ENCODE assay signal across 8 cellular contexts in genomic region chr9:75089369-75089766, GRCh38. TPM values are rescaled to one million over a fixed set of nuclear protein-coding genes. Genes with fewer than 3 reads are reported as not detected.
DNase-seq lines count a peak whose midpoint lies in the region; ATAC-seq, FAIRE-seq and TF ChIP-seq lines count a peak whose summit lies in the region.

No MANE protein-coding gene starts in this region.

- H3K27ac Mint-ChIP-seq in neural progenitor cell: no peak overlapping the region

- no peaks in the 10 kb centered on the region for H3K36me3 Mint-ChIP-seq in neural progenitor cell

- FAIRE-seq in H1 (lab: Jason Lieb, UNC): no peak

- no peak for DNase-seq in NT2/D1 (ENCODE audit: low read depth, low spot score)
- DNase-seq in H1 (ENCODE audit: low read depth in 1 of 2, low spot score in 2 of 2): no peak
- no peak for DNase-seq in neural progenitor cell (ENCODE audit: low spot score)
- no peak for DNase-seq in hepatic stellate cell (ENCODE audit: low spot score)
- no peak for DNase-seq in CD1c-positive myeloid dendritic cell (ENCODE audit: extremely low spot score)
- no peak for DNase-seq in GOT3 (lab: John Stamatoyannopoulos, UW)

- H3K27ac ChIP-seq in C4-2B (peak overlapping the region; percentile 82), H1 (ENCODE audit: low read depth, low read length) (no peak overlapping the region), neural progenitor cell (no peak overlapping the region)

- TF ChIP-seq RAD21 in H1 (IDR thresholded peaks at IDR 0.05 in 1 of 2, conservative IDR thresholded peaks at IDR 0.05 in 1 of 2; ENCODE audit: low read depth in 2 of 2, low read length in 2 of 2): no peak

- H2BK20ac ChIP-seq in H1 (ENCODE audit: low read length): no peak overlapping the region

- no peak overlapping the region for H2BK12ac ChIP-seq in H1 (ENCODE audit: low read depth, low read length)

- H3K9me3 ChIP-seq in NT2/D1 (ENCODE audit: insufficient read depth, low read length) (no peaks in the 10 kb centered on the region), H1 (ENCODE audit: insufficient read depth in 2 of 2, low read depth in 1 of 2, low read length in 1 of 2) (no peaks in the 10 kb centered on the region), neural progenitor cell (ENCODE audit: low read depth) (no peaks in the 10 kb centered on the region)

- H4K8ac ChIP-seq in H1 (ENCODE audit: extremely low read depth, insufficient read depth, low read length): no peak overlapping the region

- H2AFZ ChIP-seq in H1 (ENCODE audit: low read length) (0 out of 2 replicates have a peak overlapping the region, but pooled peaks have one; percentile 1), neural progenitor cell (replicated peaks) (no peak overlapping the region)

- no peak overlapping the region for H3K18ac ChIP-seq in H1 (ENCODE audit: extremely low read depth, low read length)

- TF ChIP-seq CTCF in C4-2B (conservative IDR thresholded peaks at IDR 0.05): peak; percentile 4; the same call in 1 of the 2 replicates
- TF ChIP-seq CTCF in H1 (IDR thresholded peaks at IDR 0.05; ENCODE audit: control extremely low read depth in 1 of 3, insufficient read depth in 1 of 3, low read depth in 1 of 3, low read length in 3 of 3): no peak
- no peak for TF ChIP-seq CTCF in neural progenitor cell (IDR thresholded peaks at IDR 0.05)

- peaks cover 6% of the 10 kb centered on the region for H3K27me3 Mint-ChIP-seq in neural progenitor cell (ENCODE audit: insufficient read depth, low read depth)

- H3K36me3 ChIP-seq in NT2/D1 (ENCODE audit: insufficient read depth, insufficient read length, low read length): no peaks in the 10 kb centered on the region
- H3K36me3 ChIP-seq in H1 (ENCODE audit: control insufficient read depth in 2 of 4, insufficient read depth in 4 of 4, low read length in 3 of 4): no peaks in the 10 kb centered on the region
- no peaks in the 10 kb centered on the region for H3K36me3 ChIP-seq in neural progenitor cell

- H3K23ac ChIP-seq in H1 (ENCODE audit: insufficient read length): no peak overlapping the region

- H4K91ac ChIP-seq in H1 (replicated peaks; ENCODE audit: insufficient read length, low read length): no peak overlapping the region

- POLR2A ChIA-PET in H1 (lab: Charles Lee; ENCODE audit: partially characterized antibody): interaction anchor here (1.2 to 2.5 kb wide), 3 partner anchors 12 to 62 kb away, joined by 3 to 12 read pairs (median 5); partner anchors contain the start of gene CARNMT1

- no peaks in the 10 kb centered on the region for H3K9me3 Mint-ChIP-seq in neural progenitor cell

- no peak for TF ChIP-seq POLR2A in H1 (IDR thresholded peaks at IDR 0.05; ENCODE audit: control extremely low read depth in 1 of 2, low read depth in 2 of 2, low read length in 2 of 2)

- H2BK120ac ChIP-seq in H1 (replicated peaks; ENCODE audit: low read depth, low read length): no peak overlapping the region

- no peak for TF ChIP-seq EP300 in H1 (IDR thresholded peaks at IDR 0.05; ENCODE audit: borderline replicate concordance in 1 of 2, low read depth in 2 of 2, low read length in 2 of 2)

- no peak overlapping the region for H3K56ac ChIP-seq in H1 (replicated peaks; ENCODE audit: insufficient read length, low read depth, low read length)

- CTCF ChIA-PET in H1 (lab: Charles Lee; ENCODE audit: partially characterized antibody): interaction anchor here (0.6 to 1.3 kb wide), 4 partner anchors 9 to 315 kb away, joined by 3 read pairs; no protein-coding TSS in a partner anchor

- H3K14ac ChIP-seq in H1 (ENCODE audit: insufficient read length): no peak overlapping the region

- no peak overlapping the region for H3K4ac ChIP-seq in H1 (replicated peaks; ENCODE audit: insufficient read length, low read depth, low read length)

- ATAC-seq in HG03565 (IDR thresholded peaks at IDR 0.05; ENCODE audit: unreplicated experiment): no peak

- H3K79me2 ChIP-seq in H1 (ENCODE audit: control insufficient read depth in 1 of 2, insufficient read depth in 2 of 2, low read length in 2 of 2) (peaks cover 0 to 13% of the 10 kb centered on the region in 2 experiments; a peak in 2 of 4 replicates), neural progenitor cell (ENCODE audit: low read depth) (no peaks in the 10 kb centered on the region)

- H3K4me1 Mint-ChIP-seq in neural progenitor cell: peaks cover 16% of the 10 kb centered on the region

- peak overlapping the region; percentile 92 for H3K4me3 Mint-ChIP-seq in neural progenitor cell

- H2AK5ac ChIP-seq in H1 (ENCODE audit: low read depth, low read length): no peak overlapping the region

- H2BK15ac ChIP-seq in H1 (ENCODE audit: low read length): no peak overlapping the region

- peaks cover 14% of the 10 kb centered on the region for H3F3A ChIP-seq in neural progenitor cell (ENCODE audit: low read depth)

- H3K4me3 ChIP-seq in NT2/D1 (ENCODE audit: insufficient read length, low read depth) (peak overlapping the region; percentile 60), H1 (ENCODE audit: extremely low read depth in 1 of 4, insufficient read depth in 2 of 4, low read depth in 3 of 4, low read length in 4 of 4) (peak overlapping the region; percentile 75 to 85 (median 80)), neural progenitor cell (peak overlapping the region; percentile 74)

- peaks cover 2% of the 10 kb centered on the region for H3K4me1 ChIP-seq in NT2/D1 (ENCODE audit: insufficient read depth, insufficient read length)
- H3K4me1 ChIP-seq in H1 (replicated peaks in 1 of 4; ENCODE audit: control insufficient read depth in 3 of 4, insufficient read depth in 4 of 4, low read length in 3 of 4): peaks cover 0 to 2% (median 1%) of the 10 kb centered on the region in 4 experiments; a peak in 3 of 7 replicates
- no peaks in the 10 kb centered on the region for H3K4me1 ChIP-seq in neural progenitor cell

- H3K9ac ChIP-seq in NT2/D1 (ENCODE audit: insufficient read length, low read depth): peak overlapping the region; percentile 76
- peak overlapping the region in 2 of 4 experiments; percentile 13 to 44; a peak in 2 of 7 replicates for H3K9ac ChIP-seq in H1 (replicated peaks in 1 of 4; ENCODE audit: extremely low read depth in 1 of 4, low read depth in 3 of 4, low read length in 3 of 4)
- no peak overlapping the region for H3K9ac ChIP-seq in neural progenitor cell

- H4K5ac ChIP-seq in H1 (ENCODE audit: insufficient read length, low read depth, low read length): no peak overlapping the region

- peaks cover 4% of the 10 kb centered on the region for H3K27me3 ChIP-seq in NT2/D1 (ENCODE audit: insufficient read depth, insufficient read length)
- no peaks in the 10 kb centered on the region for H3K27me3 ChIP-seq in H1 (replicated peaks in 1 of 4; ENCODE audit: control insufficient read depth in 3 of 4, extremely low read depth in 1 of 4, insufficient read depth in 3 of 4, low read length in 3 of 4)
- H3K27me3 ChIP-seq in neural progenitor cell: peaks cover 16% of the 10 kb centered on the region

- H4K20me1 ChIP-seq in H1 (replicated peaks in 1 of 2; ENCODE audit: control insufficient read depth in 1 of 2, insufficient read depth in 2 of 2, low read length in 2 of 2) (peaks cover 0 to 1% of the 10 kb centered on the region in 2 experiments), neural progenitor cell (ENCODE audit: low read depth) (no peaks in the 10 kb centered on the region)

- no peaks in the 10 kb centered on the region; the same call in 1 of the 2 replicates for H3K79me1 ChIP-seq in H1 (ENCODE audit: low read depth, low read length)

- H3K4me2 ChIP-seq in H1 (ENCODE audit: insufficient read depth in 1 of 2, low read depth in 2 of 2, low read length in 2 of 2) (peak overlapping the region; percentile 85 to 95), neural progenitor cell (peak overlapping the region; percentile 94)

- WGBS in H1 (ENCODE audit: extremely low coverage in 1 of 2, insufficient coverage in 1 of 2, insufficient read length in 1 of 2, insufficient replicate concordance in 2 of 2, low coverage in 1 of 2, low lambda C conversion rate in 2 of 2, missing lambda C conversion rate in 1 of 2), 2 experiments: 39% methylated on average over 11 of the region's 11 CpGs; no CpG with 5 or more reads in 1 of the 2 experiments

- H2BK5ac ChIP-seq in H1 (ENCODE audit: low read depth, low read length): no peak overlapping the region

- peaks cover 2% of the 10 kb centered on the region; the same call in 1 of the 2 replicates for H3K23me2 ChIP-seq in H1 (ENCODE audit: low read depth, low read length)

TF ChIP-seq in H1, 55 proteins besides CTCF, POLR2A, EP300 and RAD21 (continues in another document):
- no peak for TF ChIP-seq TCF12 (IDR thresholded peaks at IDR 0.05; ENCODE audit: low read depth, low read length)
- TF ChIP-seq SP4 (IDR thresholded peaks at IDR 0.05; ENCODE audit: low read length): no peak
- no peak for TF ChIP-seq TAF1 (IDR thresholded peaks at IDR 0.05; ENCODE audit: low read depth, low read length)
- TF ChIP-seq CHD1 (IDR thresholded peaks at IDR 0.05; ENCODE audit: low read depth, low read length): no peak
- TF ChIP-seq, protein P1, sequence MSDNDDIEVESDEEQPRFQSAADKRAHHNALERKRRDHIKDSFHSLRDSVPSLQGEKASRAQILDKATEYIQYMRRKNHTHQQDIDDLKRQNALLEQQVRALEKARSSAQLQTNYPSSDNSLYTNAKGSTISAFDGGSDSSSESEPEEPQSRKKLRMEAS (IDR thresholded peaks at IDR 0.05): no peak
- TF ChIP-seq SP1 (IDR thresholded peaks at IDR 0.05; ENCODE audit: low read depth, low read length): no peak
- no peak for TF ChIP-seq CBX8 (IDR thresholded peaks at IDR 0.05; ENCODE audit: borderline replicate concordance, low read depth, low read length)

RNA-seq across cellular contexts. Expression of gene OSTF1, which starts 1.1 kb away (rescaled TPM):
- 18.6 and 18.9 TPM in 2 replicates for total RNA-seq in H1 (2021; fragmentation: NEBNext Ultra II Directional; extraction: Animal tissue kit (Norgen Biotek cat#: 25700))
- 3.0 and 5.0 TPM in 2 replicates for polyA plus RNA-seq in H1 (2011; rRNA removed)
- 5.2 TPM for polyA plus RNA-seq in H1 (2011; cell fraction: cytosol; rRNA removed)
- polyA plus RNA-seq in H1 (2011; cell fraction: nucleus; rRNA removed): 1.6 TPM
- polyA plus RNA-seq in H1 (2012, experiment 1 of 2): 12.7 to 20.2 TPM (median 14.0 TPM) in 4 replicates
- polyA plus RNA-seq in H1 (2012, experiment 2 of 2): 5.3 TPM
- 10.6 TPM for polyA plus RNA-seq in H1 (2013, experiment 1 of 2)
- polyA plus RNA-seq in H1 (2013, experiment 2 of 2): 10.6 TPM
- polyA minus RNA-seq in H1 (2011; rRNA and poly(A)+ RNA removed): 10.8 and 11.0 TPM in 2 replicates
- polyA minus RNA-seq in H1 (2011; cell fraction: cytosol; rRNA and poly(A)+ RNA removed): 6.9 TPM
- polyA minus RNA-seq in H1 (2011; cell fraction: nucleus; rRNA and poly(A)+ RNA removed): 6.9 TPM
- total RNA-seq in neural progenitor cell (ENCODE audit: low replicate concordance): 1.3 and 2.7 TPM in 2 replicates

RNA-seq across cellular contexts. Expression of gene NMRK1, which starts 1.4 kb away (rescaled TPM):
- 8.1 and 9.1 TPM in 2 replicates for total RNA-seq in H1 (2021; fragmentation: NEBNext Ultra II Directional; extraction: Animal tissue kit (Norgen Biotek cat#: 25700))
- 3.5 and 5.8 TPM in 2 replicates for polyA plus RNA-seq in H1 (2011; rRNA removed)
- 8.0 TPM for polyA plus RNA-seq in H1 (2011; cell fraction: cytosol; rRNA removed)
- polyA plus RNA-seq in H1 (2011; cell fraction: nucleus; rRNA removed): 5.4 TPM
- polyA plus RNA-seq in H1 (2012, experiment 1 of 2): 6.3 to 11.2 TPM (median 7.8 TPM) in 4 replicates
- 2.0 TPM for polyA plus RNA-seq in H1 (2012, experiment 2 of 2)
- 7.4 TPM for polyA plus RNA-seq in H1 (2013, experiment 1 of 2)
- 7.7 TPM for polyA plus RNA-seq in H1 (2013, experiment 2 of 2)
- polyA minus RNA-seq in H1 (2011; rRNA and poly(A)+ RNA removed): 2.9 and 3.4 TPM in 2 replicates
- polyA minus RNA-seq in H1 (2011; cell fraction: cytosol; rRNA and poly(A)+ RNA removed): 1.8 TPM
- 8.4 TPM for polyA minus RNA-seq in H1 (2011; cell fraction: nucleus; rRNA and poly(A)+ RNA removed)
- 1.7 and 2.3 TPM in 2 replicates for total RNA-seq in neural progenitor cell (ENCODE audit: low replicate concordance)
